ENCODE assay signal across 8 cellular contexts in the genomic region with DNA sequence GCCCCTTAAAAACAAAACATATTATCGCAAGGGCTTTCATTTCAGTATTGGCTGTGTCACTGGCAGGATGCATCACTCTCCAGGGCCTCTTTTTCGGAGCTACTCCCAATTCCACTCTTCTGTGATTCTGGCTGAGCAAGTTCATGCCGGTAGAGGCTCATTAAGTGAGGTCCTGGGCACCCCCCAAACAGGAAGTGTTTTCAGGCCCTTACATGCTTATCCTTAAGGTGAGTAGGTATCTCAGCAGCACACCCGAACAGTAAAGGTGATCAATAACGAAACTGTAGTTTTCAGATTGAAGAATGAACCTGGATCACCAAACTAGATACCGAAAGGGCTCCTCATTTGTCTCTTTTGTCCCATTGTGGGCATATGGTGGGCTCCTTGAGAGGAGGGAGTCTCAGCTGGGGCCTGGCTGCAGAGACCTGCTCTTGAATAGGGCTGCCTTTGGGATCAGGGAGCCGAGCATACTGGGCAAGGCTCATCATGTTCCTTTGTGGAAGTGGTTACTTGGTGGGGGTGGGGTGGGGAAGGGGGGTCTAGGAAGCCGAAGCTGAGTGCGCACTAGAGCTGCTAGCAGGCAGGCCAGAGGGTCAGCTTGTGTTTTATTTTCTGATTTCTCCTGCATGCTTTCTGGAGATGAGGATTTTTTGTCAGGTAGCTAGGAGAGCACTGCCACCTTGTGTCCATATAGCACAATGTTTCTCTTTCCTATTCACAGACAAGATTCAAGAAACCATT.
DNase-seq lines count a peak whose midpoint lies in the region; ATAC-seq, FAIRE-seq and TF ChIP-seq lines count a peak whose summit lies in the region.

No MANE protein-coding gene starts in this region.

- H3K4me1 ChIP-seq in kidney (ENCODE audit: control insufficient read depth in 1 of 2, insufficient read depth in 1 of 2, low read depth in 1 of 2, low read length in 2 of 2) = no peaks in the 10 kb centered on the region

- no peaks in the 10 kb centered on the region for H3K9me3 Mint-ChIP-seq in central memory CD8-positive, alpha-beta T cell
- no peaks in the 10 kb centered on the region for H3K9me3 Mint-ChIP-seq in stimulated activated naive B cell treated with anti-CD40 and anti-IgM and Interleukin-4, amounts not matched to agents 10 μg/mL and 1 μg/mL and 100 μg/mL, for 72 hours

- H3K27ac ChIP-seq in kidney (ENCODE audit: low read depth in 2 of 2, low read length in 2 of 2) = no peak overlapping the region

- no peak overlapping the region for H3K4me3 Mint-ChIP-seq in central memory CD8-positive, alpha-beta T cell
- no peak overlapping the region for H3K4me3 Mint-ChIP-seq in stimulated activated naive B cell treated with anti-CD40 and anti-IgM and Interleukin-4, amounts not matched to agents 10 μg/mL and 1 μg/mL and 100 μg/mL, for 72 hours

- TF ChIP-seq CTCF in D721Med (IDR thresholded peaks at IDR 0.05; ENCODE audit: insufficient read depth, missing control alignments) (peak; percentile 88), kidney (IDR thresholded peaks at IDR 0.05; ENCODE audit: borderline replicate concordance, extremely low read depth, insufficient read depth) (peak; percentile 75)

- H3K4me1 Mint-ChIP-seq in central memory CD8-positive, alpha-beta T cell = no peaks in the 10 kb centered on the region
- H3K4me1 Mint-ChIP-seq in stimulated activated naive B cell treated with anti-CD40 and anti-IgM and Interleukin-4, amounts not matched to agents 10 μg/mL and 1 μg/mL and 100 μg/mL, for 72 hours = peaks cover 12 to 17% of the 10 kb centered on the region in 2 donors

- intact Hi-C loops in kidney (cut with DNase I) = no loop called here

- H3K36me3 Mint-ChIP-seq in central memory CD8-positive, alpha-beta T cell (ENCODE audit: insufficient read depth) = peaks cover 36% of the 10 kb centered on the region
- peaks cover 22 to 34% of the 10 kb centered on the region in 2 donors for H3K36me3 Mint-ChIP-seq in stimulated activated naive B cell treated with anti-CD40 and anti-IgM and Interleukin-4, amounts not matched to agents 10 μg/mL and 1 μg/mL and 100 μg/mL, for 72 hours

- ATAC-seq in GM21367 (IDR thresholded peaks at IDR 0.05; ENCODE audit: unreplicated experiment) (peak; percentile 40), GM18520 (IDR thresholded peaks at IDR 0.05; ENCODE audit: unreplicated experiment) (no peak)
- ATAC-seq in central memory CD8-positive, alpha-beta T cell (replicated peaks; ENCODE audit: extremely low read depth, poor library complexity, severe bottlenecking) = peak; percentile 64
- peak; percentile 76 to 87 for ATAC-seq in stimulated activated naive B cell treated with anti-CD40 and anti-IgM and Interleukin-4, amounts not matched to agents 10 μg/mL and 1 μg/mL and 100 μg/mL, for 72 hours (replicated peaks)

- FAIRE-seq in D721Med (lab: Jason Lieb, UNC) = no peak
- peak; percentile 88 for FAIRE-seq in kidney (lab: Jason Lieb, UNC)

- no peak overlapping the region for H3K4me3 ChIP-seq in kidney (ENCODE audit: low read length in 2 of 2)

- peak; percentile 36 for DNase-seq in D721Med (ENCODE audit: insufficient read length, low spot score)
- DNase-seq in NCI-H1417 (lab: John Stamatoyannopoulos, UW) = peak; percentile 66 to 92 (median 78)
- peak; percentile 58 to 70 for DNase-seq in SW 1271 (lab: John Stamatoyannopoulos, UW)
- peak in 1 of 2 donors; percentile 22 for DNase-seq in central memory CD8-positive, alpha-beta T cell (ENCODE audit: low spot score in 2 of 2)
- no peak for DNase-seq in kidney
- DNase-seq in stimulated activated naive B cell treated with anti-CD40 and anti-IgM and Interleukin-4, amounts not matched to agents 10 μg/mL and 1 μg/mL and 100 μg/mL, for 72 hours = peak; percentile 17

- H3K27ac Mint-ChIP-seq in central memory CD8-positive, alpha-beta T cell (ENCODE audit: low read depth) = peak overlapping the region; percentile 62
- peak overlapping the region; percentile 62 for H3K27ac Mint-ChIP-seq in stimulated activated naive B cell treated with anti-CD40 and anti-IgM and Interleukin-4, amounts not matched to agents 10 μg/mL and 1 μg/mL and 100 μg/mL, for 72 hours

- H3K36me3 ChIP-seq in kidney (ENCODE audit: control insufficient read depth in 1 of 2, insufficient read depth in 2 of 2, low read length in 2 of 2) = peaks cover 6 to 12% of the 10 kb centered on the region in 2 donors

- no peaks in the 10 kb centered on the region for H3K27me3 Mint-ChIP-seq in central memory CD8-positive, alpha-beta T cell
- H3K27me3 Mint-ChIP-seq in stimulated activated naive B cell treated with anti-CD40 and anti-IgM and Interleukin-4, amounts not matched to agents 10 μg/mL and 1 μg/mL and 100 μg/mL, for 72 hours = no peaks in the 10 kb centered on the region

- H3K9me3 ChIP-seq in kidney (ENCODE audit: control insufficient read depth in 1 of 2, low read length in 2 of 2) = no peaks in the 10 kb centered on the region

- no peak overlapping the region for H3K9ac ChIP-seq in kidney (ENCODE audit: low read length in 2 of 2)
